Comparison of ENCODE assay signal across 8 cellular contexts in the genomic region with DNA sequence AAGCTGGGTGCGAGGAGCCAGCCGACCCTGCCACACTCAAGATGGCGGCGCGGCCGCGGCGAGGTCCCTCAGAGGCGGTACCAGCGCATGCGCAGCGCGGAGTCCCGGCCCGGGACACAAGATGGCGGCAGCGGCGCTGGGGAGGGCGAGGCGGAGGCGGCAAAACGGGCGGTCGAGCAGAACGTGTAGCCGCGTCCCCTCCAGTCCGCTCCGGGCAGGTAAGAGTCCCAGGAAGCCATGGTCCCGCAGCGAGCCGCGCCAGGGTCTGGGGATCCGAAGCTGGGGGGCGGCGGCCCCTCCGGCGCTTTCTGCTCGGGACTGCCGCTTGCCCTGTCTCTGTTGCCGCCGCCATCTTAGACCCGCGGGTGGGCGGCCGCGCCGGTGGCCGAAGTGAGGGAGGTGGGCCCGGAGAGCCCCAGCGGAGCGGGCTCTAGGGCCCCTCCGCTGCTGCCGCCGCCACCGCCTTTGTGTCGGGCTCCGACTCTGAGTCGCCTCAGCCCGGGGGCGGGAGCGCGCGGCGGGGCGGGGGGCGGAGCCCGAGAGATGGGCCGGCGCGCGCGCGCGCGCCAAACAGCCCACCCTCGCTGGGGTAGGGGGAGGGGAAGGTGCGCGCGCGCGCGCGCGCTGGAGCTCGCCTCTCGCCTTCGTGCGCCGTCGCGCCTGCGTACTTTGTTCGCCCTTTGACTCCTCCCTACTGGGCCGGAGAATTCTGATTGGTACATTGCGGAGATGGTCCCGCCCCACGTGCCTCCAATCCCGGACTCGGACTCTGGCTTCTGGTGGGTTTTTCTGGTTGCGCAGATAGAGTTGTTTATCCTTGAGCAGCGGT. TPM values are rescaled to one million over a fixed set of nuclear protein-coding genes. Genes with fewer than 3 reads are reported as not detected.
A peak's percentile ranks its signal among the peaks of the same experiment; 100 is the strongest.
DNase-seq lines count a peak whose midpoint lies in the region; TF ChIP-seq lines count a peak whose summit lies in the region.

Gene PCIF1 (plus strand): TSS at position 97 of the 829 bp plus-strand sequence. CDS start 4,317 bp downstream, outside the sequence.

- H3K27me3 ChIP-seq in SJSA1 (replicated peaks) (no peaks in the 10 kb centered on the region), neuron (ENCODE audit: insufficient read depth, low read length) (no peaks in the 10 kb centered on the region)

- H2AFZ ChIP-seq in neuron (ENCODE audit: low read depth, low read length), result peak within 1 kb of the TSS; percentile 67

- TF ChIP-seq CTCF in HFF-Myc (IDR thresholded peaks at IDR 0.05; ENCODE audit: low read depth, low read length, missing control alignments), result no peak
- TF ChIP-seq CTCF in foreskin fibroblast (IDR thresholded peaks at IDR 0.05; ENCODE audit: low read depth, low read length), result no peak

- H3K27ac ChIP-seq in SJSA1, result peak within 1 kb of the TSS; percentile 99

- peaks cover 40% of the 10 kb centered on the region for H3K36me3 ChIP-seq in SJSA1
- peaks cover 28% of the 10 kb centered on the region for H3K36me3 ChIP-seq in neuron (ENCODE audit: insufficient read depth, low read length)

- peaks cover 7% of the 10 kb centered on the region for H3K4me1 ChIP-seq in SJSA1 (replicated peaks)
- peaks cover 17% of the 10 kb centered on the region for H3K4me1 ChIP-seq in neuron (ENCODE audit: insufficient read depth, low read length)

- DNase-seq in GM03348 (ENCODE audit: low spot score) (peak; percentile 99), HFF-Myc (ENCODE audit: extremely low read depth, low read depth) (peak; percentile 95), MV-4-11 (lab: John Stamatoyannopoulos, UW) (peak; percentile 94), SJSA1 (ENCODE audit: low read depth in 1 of 2, low spot score in 2 of 2) (peak; percentile 98 to 99), foreskin fibroblast (peak; percentile 97 to 99), stromal cell of bone marrow (ENCODE audit: low read depth) (peak; percentile 94)
- DNase-seq in activated naive CD4-positive, alpha-beta T cell (lab: John Stamatoyannopoulos, UW), result peak; percentile 94 to 99 (median 96)

- H3K9me3 ChIP-seq in SJSA1 (replicated peaks) (no peaks in the 10 kb centered on the region), neuron (ENCODE audit: low read length) (no peaks in the 10 kb centered on the region)

- H3K4me3 ChIP-seq in HFF-Myc (replicated peaks; ENCODE audit: low read depth, low read length) (peak within 1 kb of the TSS; percentile 75), SJSA1 (peak within 1 kb of the TSS; percentile 96), foreskin fibroblast (ENCODE audit: low read depth in 1 of 2, low read length in 2 of 2) (peak within 1 kb of the TSS; percentile 92 to 94), neuron (ENCODE audit: low read length) (peak within 1 kb of the TSS; percentile 98)

RNA-seq across cellular contexts. Expression of gene PCIF1, which starts in this region (rescaled TPM):
- 5.2 and 9.6 TPM in 2 replicates for total RNA-seq in SJSA1 (2014; rRNA removed; shearing (Covaris generic))

Comparison
In these comparisons a context has a peak if more than half of its experiments do, and no peak if none do; other contexts are left out.
1. Peak in every context shown above with its lines: DNase-seq, H3K4me3 ChIP-seq and H3K27ac ChIP-seq.